In the genomic region with DNA sequence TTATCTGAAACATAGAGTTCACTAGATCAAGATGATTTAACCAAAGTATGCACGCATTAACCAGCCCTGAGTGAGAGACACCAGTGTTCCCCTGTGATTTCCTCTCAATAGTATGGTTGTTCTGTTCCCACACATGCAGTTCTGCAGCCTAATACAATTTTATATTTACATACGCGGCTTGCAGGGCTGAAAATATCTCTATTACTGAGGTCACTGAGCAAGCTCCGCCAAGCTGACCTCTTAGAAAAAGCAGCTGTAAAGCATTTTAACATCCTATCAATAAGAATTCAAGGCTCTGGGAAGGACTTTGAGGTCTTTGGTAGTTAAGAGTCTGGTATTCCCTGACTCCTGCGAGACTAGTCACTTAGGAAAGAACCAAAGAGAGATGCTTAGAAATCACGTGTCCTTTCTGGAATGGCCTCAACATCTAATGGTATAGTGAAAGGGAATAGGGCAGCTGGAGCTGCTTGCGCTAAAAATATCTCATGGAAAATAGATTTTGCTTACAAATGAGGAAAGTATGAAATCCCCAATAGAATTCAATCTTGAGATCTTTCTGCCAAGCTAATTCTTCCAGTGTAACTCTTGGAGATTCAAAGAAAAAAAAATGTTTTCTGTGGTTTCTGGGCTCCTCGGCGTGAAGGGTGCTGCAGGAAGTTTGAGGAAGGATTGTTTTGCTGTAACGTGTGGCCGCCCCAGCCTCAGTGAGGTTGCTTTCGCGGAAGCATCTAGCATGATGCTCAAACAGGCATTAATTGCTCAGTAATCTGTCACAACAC, we compare ENCODE assay signal across 8 cellular contexts. TPM values are rescaled to one million over a fixed set of nuclear protein-coding genes. Genes with fewer than 3 reads are reported as not detected.
DNase-seq lines count a peak whose midpoint lies in the region; ATAC-seq, FAIRE-seq and TF ChIP-seq lines count a peak whose summit lies in the region.

No MANE protein-coding gene starts in this region.

- FAIRE-seq in islet of Langerhans (lab: Jason Lieb, UNC): peak; percentile 80

- CTCF ChIA-PET in activated naive CD4-positive, alpha-beta T cell treated with anti-CD3 and anti-CD28 coated beads for 36 hours (lab: Charles Lee): interaction anchor here (0.6 to 1.1 kb wide), 5 partner anchors 13 to 113 kb away, joined by 3 to 5 read pairs (median 3); no protein-coding TSS in a partner anchor

- H3K4me3 ChIP-seq in heart left ventricle (peak overlapping the region in 10 of 12 donors; percentile 11 to 45 (median 33)), thymus (ENCODE audit: low read length) (no peak overlapping the region)

- H3K36me3 Mint-ChIP-seq in activated naive CD4-positive, alpha-beta T cell treated with anti-CD3 and anti-CD28 coated beads for 36 hours (ENCODE audit: low read depth): peaks cover 10% of the 10 kb centered on the region

- no peaks in the 10 kb centered on the region for H3K9me3 Mint-ChIP-seq in activated naive CD4-positive, alpha-beta T cell treated with anti-CD3 and anti-CD28 coated beads for 36 hours

- intact Hi-C loops in heart left ventricle (cut with DNase I): no loop called here
- intact Hi-C loops in cardiac septum (cut with DNase I): no loop called here
- intact Hi-C loops in activated naive CD4-positive, alpha-beta T cell treated with anti-CD3 and anti-CD28 coated beads for 36 hours (cut with micrococcal nuclease): loop anchor here (1.0 kb wide), 1 partner anchor 13 kb away; no protein-coding TSS in a partner anchor

- no peaks in the 10 kb centered on the region for H3K27me3 Mint-ChIP-seq in activated naive CD4-positive, alpha-beta T cell treated with anti-CD3 and anti-CD28 coated beads for 36 hours (ENCODE audit: low read depth)

- H3K9me3 ChIP-seq in heart left ventricle: no peaks in the 10 kb centered on the region
- H3K9me3 ChIP-seq in thymus (ENCODE audit: control insufficient read depth): no peaks in the 10 kb centered on the region

- H3K4me3 Mint-ChIP-seq in activated naive CD4-positive, alpha-beta T cell treated with anti-CD3 and anti-CD28 coated beads for 36 hours: peak overlapping the region; percentile 56

- no peak for TF ChIP-seq POLR2A in heart left ventricle (IDR thresholded peaks at IDR 0.05)

- H3K4me1 Mint-ChIP-seq in activated naive CD4-positive, alpha-beta T cell treated with anti-CD3 and anti-CD28 coated beads for 36 hours (ENCODE audit: low read depth): peaks cover 69% of the 10 kb centered on the region

- H3K36me3 ChIP-seq in heart left ventricle (no peaks in the 10 kb centered on the region), thymus (ENCODE audit: control insufficient read depth, insufficient read depth) (no peaks in the 10 kb centered on the region)

- H3K27ac ChIP-seq in heart left ventricle (peak overlapping the region; percentile 10 to 76 (median 60)), thymus (ENCODE audit: low read depth) (peak overlapping the region; percentile 38)

- peak overlapping the region; percentile 90 for H3K27ac Mint-ChIP-seq in activated naive CD4-positive, alpha-beta T cell treated with anti-CD3 and anti-CD28 coated beads for 36 hours

- H3K4me1 ChIP-seq in heart left ventricle: peaks cover 0 to 42% (median 0%) of the 10 kb centered on the region in 12 donors
- H3K4me1 ChIP-seq in thymus (ENCODE audit: control insufficient read depth, insufficient read depth, low read length): peaks cover 11% of the 10 kb centered on the region

- WGBS in heart left ventricle, 4 donors: 45 to 51% (median 47%) methylated on average over 13 of the region's 13 CpGs
- 51% methylated on average over 13 of the region's 13 CpGs for WGBS in thymus

- H3K27me3 ChIP-seq in heart left ventricle (no peaks in the 10 kb centered on the region), thymus (ENCODE audit: control insufficient read depth, insufficient read depth) (no peaks in the 10 kb centered on the region)

- DNase-seq in heart left ventricle: peak in 3 of 5 donors; percentile 23 to 58 (median 34)
- no peak for DNase-seq in cardiac septum (ENCODE audit: low spot score)
- peak; percentile 61 for DNase-seq in activated naive CD4-positive, alpha-beta T cell treated with anti-CD3 and anti-CD28 coated beads for 36 hours
- no peak for DNase-seq in NCI-H2196 treated with DMSO at 0.1 percent for 48 hours (lab: John Stamatoyannopoulos, UW; ENCODE audit: unreplicated experiment)
- DNase-seq in SIG-M5 treated with dmso at 0.1 percent for 504 hours (lab: John Stamatoyannopoulos, UW; ENCODE audit: unreplicated experiment): no peak

- ATAC-seq in heart left ventricle (peak; percentile 29 to 67 (median 52)), HG03575 (IDR thresholded peaks at IDR 0.05; ENCODE audit: extremely low read depth, insufficient number of reproducible peaks, low FRiP score, unreplicated experiment) (peak; percentile 61)

- TF ChIP-seq CTCF in heart left ventricle (IDR thresholded peaks at IDR 0.05): no peak

RNA-seq across cellular contexts. Expression of gene DOCK10, which starts 59.2 kb away (rescaled TPM):
- 10 to 100 TPM in 1 of 9 donors, 1 to 10 TPM in 7, under 1 TPM in 1; 0.31 to 28.6 (median 2.1) TPM for total RNA-seq in heart left ventricle
- polyA plus RNA-seq in heart left ventricle: 1 to 10 TPM; 1.0 to 2.0 TPM
- 2.6 TPM for total RNA-seq in cardiac septum
- 100 to 1,000 TPM; 123 to 137 TPM for total RNA-seq in activated naive CD4-positive, alpha-beta T cell treated with anti-CD3 and anti-CD28 coated beads for 36 hours
- 16.2 TPM for polyA plus RNA-seq in thymus

Comparison
In these comparisons a context has a peak if more than half of its experiments do, and no peak if none do; other contexts are left out.
1. DNase-seq: peak in heart left ventricle (3 of 5) and activated naive CD4-positive, alpha-beta T cell treated with anti-CD3 and anti-CD28 coated beads for 36 hours (single experiment); none in cardiac septum (single experiment), NCI-H2196 treated with DMSO at 0.1 percent for 48 hours (single experiment) and SIG-M5 treated with dmso at 0.1 percent for 504 hours (single experiment).
2. RNA of gene DOCK10, which starts 59.2 kb away (total RNA-seq): 123 to 137 TPM in activated naive CD4-positive, alpha-beta T cell treated with anti-CD3 and anti-CD28 coated beads for 36 hours; 2.6 TPM in cardiac septum (single experiment) and 0.31 to 28.6 TPM in heart left ventricle; every median in the first group is over 4 times any median in the second.